In the genomic region with DNA sequence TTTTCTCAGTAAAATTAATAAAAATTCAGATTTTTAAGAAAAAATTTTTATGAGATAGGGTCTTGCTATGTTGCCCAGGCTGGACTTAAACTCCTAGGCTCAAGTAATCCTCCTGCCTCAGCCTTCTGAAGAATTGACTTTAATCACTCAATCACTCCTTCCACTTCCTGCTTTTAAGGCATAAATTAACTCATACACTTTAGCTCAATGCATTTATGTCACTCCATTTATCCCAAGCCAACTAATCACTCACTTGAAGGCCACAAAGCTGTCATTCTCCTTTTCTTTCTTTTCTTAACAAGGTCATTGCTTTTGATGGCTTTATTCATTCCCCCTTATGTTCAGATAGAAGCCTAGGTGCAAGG, we compare ENCODE assay signal across 1 cellular context.
TF ChIP-seq lines count a peak whose summit lies in the region.

No MANE protein-coding gene starts in this region.

TF ChIP-seq in HepG2, 621 proteins besides CTCF, POLR2A, EP300 and RAD21:
- TF ChIP-seq ZNF720 (CRISPR knock-in tag; IDR thresholded peaks at IDR 0.05) (no peak), TBP (CRISPR knock-in tag; IDR thresholded peaks at IDR 0.05) (no peak), FOXA3 (CRISPR knock-in tag; IDR thresholded peaks at IDR 0.05) (no peak), ZSCAN22 (CRISPR knock-in tag; IDR thresholded peaks at IDR 0.05) (no peak), NONO (IDR thresholded peaks at IDR 0.05) (no peak), NONO (CRISPR knock-in tag; conservative IDR thresholded peaks at IDR 0.05) (no peak), ZNF383 (CRISPR knock-in tag; IDR thresholded peaks at IDR 0.05; ENCODE audit: borderline replicate concordance) (no peak), TBX3 (IDR thresholded peaks at IDR 0.05; ENCODE audit: borderline replicate concordance) (0 out of 2 replicates have a peak, but pooled peaks have one; percentile 10), ZNF30 (CRISPR knock-in tag; IDR thresholded peaks at IDR 0.05) (no peak), NR2F6 (IDR thresholded peaks at IDR 0.05) (no peak), NR2F6 (CRISPR knock-in tag; IDR thresholded peaks at IDR 0.05) (0 out of 2 replicates have a peak, but pooled peaks have one; percentile 5), BRD4 (CRISPR knock-in tag; IDR thresholded peaks at IDR 0.05) (no peak), MYC (CRISPR knock-in tag; IDR thresholded peaks at IDR 0.05; ENCODE audit: borderline replicate concordance) (no peak), ZNF34 (CRISPR knock-in tag; IDR thresholded peaks at IDR 0.05; ENCODE audit: borderline replicate concordance) (no peak), AKAP8 (CRISPR knock-in tag; IDR thresholded peaks at IDR 0.05) (0 out of 2 replicates have a peak, but pooled peaks have one; percentile 1), KMT2A (CRISPR knock-in tag; IDR thresholded peaks at IDR 0.05) (no peak), MEF2D (CRISPR knock-in tag; IDR thresholded peaks at IDR 0.05) (0 out of 2 replicates have a peak, but pooled peaks have one; percentile 28), ZNF121 (CRISPR knock-in tag; IDR thresholded peaks at IDR 0.05) (peak; percentile 89)
